13 cellular contexts compared by ENCODE assay signal in the genomic region with DNA sequence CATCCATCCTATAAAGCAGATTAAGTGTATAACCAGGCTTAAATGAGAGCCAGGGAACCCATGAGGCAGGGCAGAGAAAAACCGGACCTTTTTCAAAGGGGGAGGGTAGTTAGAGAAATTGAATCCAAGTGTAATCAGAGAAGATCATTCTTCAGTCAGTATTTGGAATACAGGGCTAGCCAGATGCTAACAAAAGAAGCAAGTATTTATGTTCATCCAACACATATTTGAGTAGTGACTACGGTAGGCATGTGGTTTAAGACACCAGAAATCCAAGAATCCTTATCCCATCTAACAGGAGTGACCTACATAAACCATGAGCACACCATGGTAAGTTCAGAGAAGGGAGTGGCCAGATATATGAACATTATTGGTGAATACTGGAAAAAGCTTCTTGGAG. TPM values are rescaled to one million over a fixed set of nuclear protein-coding genes. Genes with fewer than 3 reads are reported as not detected.
DNase-seq lines count a peak whose midpoint lies in the region; ATAC-seq and TF ChIP-seq lines count a peak whose summit lies in the region.
"Had no signal": no experiment of that assay in that cellular context is flagged by ENCODE, and none has a peak within 500 bp of the region (broad histone marks: within the 10 kb centered on the region; RNA-seq: fewer than 3 reads in every experiment).

No MANE protein-coding gene starts in this region.

- peak overlapping the region; percentile 47 for H3K4me3 Mint-ChIP-seq in HFFc6
- H3K4me3 Mint-ChIP-seq: naive B cell had no signal

- TF ChIP-seq EP300 in transverse colon (IDR thresholded peaks at IDR 0.05; ENCODE audit: low read depth) = no peak

- peaks cover 55% of the 10 kb centered on the region for H3K4me1 Mint-ChIP-seq in HFFc6 (ENCODE audit: low read depth)
- H3K4me1 Mint-ChIP-seq: naive B cell had no signal

- no peaks in the 10 kb centered on the region; the same call in 1 of the 2 replicates for H3K27me3 Mint-ChIP-seq in HFFc6 (ENCODE audit: insufficient read depth)
- H3K27me3 Mint-ChIP-seq: naive B cell had no signal

- peaks cover 18% of the 10 kb centered on the region for H3K36me3 Mint-ChIP-seq in HFFc6 (ENCODE audit: low read depth)
- H3K36me3 Mint-ChIP-seq: naive B cell had no signal

- no peak for TF ChIP-seq CTCF in HFFc6 (IDR thresholded peaks at IDR 0.05)
- no peak for TF ChIP-seq CTCF in foreskin keratinocyte (conservative IDR thresholded peaks at IDR 0.05)
- TF ChIP-seq CTCF in transverse colon (IDR thresholded peaks at IDR 0.05) = no peak

- ATAC-seq in foreskin keratinocyte = peak; percentile 71
- ATAC-seq in HG03039 (IDR thresholded peaks at IDR 0.05; ENCODE audit: unreplicated experiment) = no peak
- ATAC-seq in HG03439 (IDR thresholded peaks at IDR 0.05; ENCODE audit: unreplicated experiment) = no peak

- intact Hi-C loops in transverse colon (cut with DNase I; ENCODE audit: low total_unique reads) = no loop called here

- H3K4me1 ChIP-seq in foreskin keratinocyte (peaks cover 7% of the 10 kb centered on the region), transverse colon (peaks cover 0 to 12% (median 4%) of the 10 kb centered on the region in 4 donors)

- in situ Hi-C loops in transverse colon (cut with MboI; ENCODE audit: low pct_ligation_motif_present in 1 of 4, low pct_unique_long_range_greater_than_20kb in 1 of 4, low sequenced_read_pairs in 3 of 4) = no loop called here

- TF ChIP-seq POLR2A in transverse colon (IDR thresholded peaks at IDR 0.05) = no peak

- no peaks in the 10 kb centered on the region for H3K9me3 ChIP-seq in transverse colon

- H3K4me3 ChIP-seq in transverse colon = no peak overlapping the region

- DNase-seq in HFFc6 (peak; percentile 92), amniotic epithelial cell (ENCODE audit: low read depth) (peak; percentile 98), foreskin keratinocyte (peak; percentile 83 to 95), transverse colon (no peak), COR-L47 (lab: John Stamatoyannopoulos, UW) (no peak)
- DNase-seq: hypothalamus; naive B cell; NCI-H1417 treated with DMSO at 0.1 percent for 48 hours; OCI-M1; stimulated activated naive CD4-positive, alpha-beta T cell; WERI-Rb-1 had no signal

- WGBS in transverse colon (ENCODE audit: low coverage in 1 of 2), 2 donors = 75 to 100% methylated on average over 1 to 2 of the region's 2 CpGs

- H3K27ac ChIP-seq in foreskin keratinocyte (no peak overlapping the region), transverse colon (peak overlapping the region; percentile 21 to 66 (median 56))
- H3K27ac ChIP-seq: WERI-Rb-1 had no signal

- no peaks in the 10 kb centered on the region for H3K36me3 ChIP-seq in transverse colon

- no peaks in the 10 kb centered on the region for H3K9me3 Mint-ChIP-seq in HFFc6
- H3K9me3 Mint-ChIP-seq: naive B cell had no signal

- H3K27me3 ChIP-seq in foreskin keratinocyte = no peaks in the 10 kb centered on the region
- H3K27me3 ChIP-seq in transverse colon = no peaks in the 10 kb centered on the region

- peak overlapping the region; percentile 65 for H3K27ac Mint-ChIP-seq in HFFc6

RNA-seq across cellular contexts. Expression of gene FAM83C, which starts 46.8 kb away (rescaled TPM):
- not detected for total RNA-seq in HFFc6 (2021; fragmentation: NEBNext Ultra II Directional; extraction: Animal tissue kit (Norgen Biotek cat#: 25700))
- 2.6 and 3.0 TPM in 2 replicates for total RNA-seq in foreskin keratinocyte
- polyA plus RNA-seq in foreskin keratinocyte = 2.3 and 3.1 TPM in 2 replicates
- total RNA-seq in transverse colon = under 1 TPM in 1 of 4 donors, not detected in 3; 0.14 TPM

RNA-seq across cellular contexts. Expression of gene EIF6, which starts 54.4 kb away (rescaled TPM):
- 100 to 1,000 TPM; 176 to 194 (median 185) TPM for total RNA-seq in HFFc6 (2021; fragmentation: NEBNext Ultra II Directional; extraction: Animal tissue kit (Norgen Biotek cat#: 25700))
- total RNA-seq in foreskin keratinocyte (388 and 438 TPM in 2 replicates), transverse colon (100 to 1,000 TPM in 2 of 4 donors, 10 to 100 TPM in 2; 54.9 to 168 (median 100) TPM)
- 487 and 547 TPM in 2 replicates for polyA plus RNA-seq in foreskin keratinocyte

Comparison
In these comparisons a context has a peak if more than half of its experiments do, and no peak if none do; other contexts are left out.
1. DNase-seq: peak in HFFc6 (single experiment), amniotic epithelial cell (single experiment) and foreskin keratinocyte (2 of 2); none in transverse colon (single experiment) and COR-L47 (single experiment).